Comparison of ENCODE assay signal across 13 cellular contexts in the genomic region with DNA sequence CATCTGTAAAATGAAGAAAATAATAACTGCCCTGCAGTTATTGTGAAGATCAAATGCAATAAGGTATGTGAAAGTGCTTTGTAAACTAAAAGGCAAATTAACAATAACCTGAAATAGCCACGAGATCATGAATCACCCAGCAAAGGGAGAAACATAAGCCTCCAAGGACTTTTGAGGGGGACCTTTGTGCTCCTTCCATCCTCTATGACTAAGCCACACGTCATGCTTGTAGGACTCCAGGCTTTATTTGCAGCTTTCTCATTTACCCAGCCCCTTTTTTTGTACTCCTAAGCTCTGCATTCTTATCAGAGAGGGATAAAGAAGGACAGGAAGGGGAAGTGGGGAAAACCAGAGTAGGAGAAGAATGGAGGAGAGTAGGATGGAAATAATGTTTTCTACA.
DNase-seq lines count a peak whose midpoint lies in the region; ATAC-seq and TF ChIP-seq lines count a peak whose summit lies in the region.
"Had no signal": no experiment of that assay in that cellular context is flagged by ENCODE, and none has a peak within 500 bp of the region (broad histone marks: within the 10 kb centered on the region; RNA-seq: fewer than 3 reads in every experiment).

No MANE protein-coding gene starts in this region.

- no peaks in the 10 kb centered on the region for H3K36me3 ChIP-seq in GM23338 (ENCODE audit: insufficient read depth)
- no peaks in the 10 kb centered on the region for H3K36me3 ChIP-seq in SJCRH30
- H3K36me3 ChIP-seq in smooth muscle cell (ENCODE audit: low read depth), result no peaks in the 10 kb centered on the region

- no peaks in the 10 kb centered on the region for H3K79me2 ChIP-seq in GM23338 (replicated peaks; ENCODE audit: insufficient read depth)
- no peaks in the 10 kb centered on the region for H3K79me2 ChIP-seq in smooth muscle cell (ENCODE audit: low read depth)

- H3K9me2 ChIP-seq in GM23338 (ENCODE audit: insufficient read depth), result peaks cover 24% of the 10 kb centered on the region; the same call in 1 of the 2 replicates

- no peak overlapping the region for H3K4me3 ChIP-seq in GM23338
- no peak overlapping the region for H3K4me3 ChIP-seq in SJCRH30
- H3K4me3 ChIP-seq in fibroblast of mammary gland (ENCODE audit: control insufficient read depth, low read depth, low read length), result no peak overlapping the region
- H3K4me3 ChIP-seq in smooth muscle cell, result no peak overlapping the region
- H3K4me3 ChIP-seq: body of pancreas had no signal

- H3K4me1 ChIP-seq in GM23338 (ENCODE audit: insufficient read depth) (peaks cover 1% of the 10 kb centered on the region; the same call in 1 of the 2 replicates), SJCRH30 (peaks cover 9% of the 10 kb centered on the region), smooth muscle cell (ENCODE audit: low read depth) (peaks cover 15% of the 10 kb centered on the region)

- H3K4me1 Mint-ChIP-seq in GM23338, result peaks cover 13% of the 10 kb centered on the region; the same call in 2 of the 3 replicates
- H3K4me1 Mint-ChIP-seq: activated B cell treated with CpG ODN at 0.5 μM for 24 hours had no signal

- no peak overlapping the region for H3K27ac Mint-ChIP-seq in GM23338
- H3K27ac Mint-ChIP-seq: activated B cell treated with CpG ODN at 0.5 μM for 24 hours; natural killer cell treated with Interleukin-12 subunit alpha and Interleukin-12 subunit beta and Interleukin-15 and Interleukin-18, amount 100 ng/mL, for 72 hours had no signal

- H3F3A ChIP-seq in GM23338 (replicated peaks; ENCODE audit: low read depth) (no peaks in the 10 kb centered on the region), smooth muscle cell (ENCODE audit: low read depth) (peaks cover 24% of the 10 kb centered on the region)

- H4K20me1 ChIP-seq in GM23338 (replicated peaks; ENCODE audit: insufficient read depth) (no peaks in the 10 kb centered on the region), smooth muscle cell (ENCODE audit: low read depth) (no peaks in the 10 kb centered on the region)

- H3K9me3 ChIP-seq in SJCRH30 (replicated peaks), result no peaks in the 10 kb centered on the region; the same call in 1 of the 2 replicates
- H3K9me3 ChIP-seq in smooth muscle cell (replicated peaks; ENCODE audit: low read depth), result no peaks in the 10 kb centered on the region
- H3K9me3 ChIP-seq: body of pancreas had no signal

- H3K9ac ChIP-seq in smooth muscle cell (ENCODE audit: low read depth), result peak overlapping the region; percentile 73

- no peak for TF ChIP-seq CTCF in GM23338 (conservative IDR thresholded peaks at IDR 0.05; ENCODE audit: low read depth in 2 of 2)
- no peak for TF ChIP-seq CTCF in fibroblast of mammary gland (conservative IDR thresholded peaks at IDR 0.05; ENCODE audit: control insufficient read depth, insufficient read depth, low read depth, low read length)
- TF ChIP-seq CTCF in smooth muscle cell (IDR thresholded peaks at IDR 0.05; ENCODE audit: borderline replicate concordance, insufficient read depth, poor library complexity, severe bottlenecking), result no peak

- H2AFZ ChIP-seq in GM23338 (0 out of 2 replicates have a peak overlapping the region, but pooled peaks have one; percentile 9), smooth muscle cell (ENCODE audit: low read depth) (peak overlapping the region; percentile 12)

- H3K36me3 Mint-ChIP-seq in GM23338 (ENCODE audit: low read depth), result no peaks in the 10 kb centered on the region
- H3K36me3 Mint-ChIP-seq: natural killer cell treated with Interleukin-12 subunit alpha and Interleukin-12 subunit beta and Interleukin-15 and Interleukin-18, amount 100 ng/mL, for 72 hours had no signal

- ATAC-seq in GM23338 (no peak), HG03460 (IDR thresholded peaks at IDR 0.05; ENCODE audit: unreplicated experiment) (no peak), GM21825 (IDR thresholded peaks at IDR 0.05; ENCODE audit: unreplicated experiment) (no peak)
- ATAC-seq: body of pancreas; natural killer cell treated with Interleukin-12 subunit alpha and Interleukin-12 subunit beta and Interleukin-15 and Interleukin-18, amount 100 ng/mL, for 72 hours had no signal

- H3K4me2 ChIP-seq in GM23338 (no peak overlapping the region), smooth muscle cell (peak overlapping the region; percentile 68)

- no peaks in the 10 kb centered on the region for H3K27me3 ChIP-seq in GM23338 (ENCODE audit: insufficient read depth)
- H3K27me3 ChIP-seq in SJCRH30, result no peaks in the 10 kb centered on the region
- no peaks in the 10 kb centered on the region for H3K27me3 ChIP-seq in smooth muscle cell (ENCODE audit: low read depth)
- H3K27me3 ChIP-seq: body of pancreas had no signal

- no peaks in the 10 kb centered on the region; the same call in 2 of the 3 replicates for H3K9me3 Mint-ChIP-seq in GM23338
- H3K9me3 Mint-ChIP-seq: activated B cell treated with CpG ODN at 0.5 μM for 24 hours; natural killer cell treated with Interleukin-12 subunit alpha and Interleukin-12 subunit beta and Interleukin-15 and Interleukin-18, amount 100 ng/mL, for 72 hours had no signal

- DNase-seq in GM23338 (ENCODE audit: low spot score) (no peak), SJCRH30 (peak; percentile 16 to 39), fibroblast of mammary gland (ENCODE audit: low read depth) (peak; percentile 96), smooth muscle cell (lab: John Stamatoyannopoulos, UW; ENCODE audit: unreplicated experiment) (no peak), NCI-H1694 (lab: John Stamatoyannopoulos, UW) (no peak)
- DNase-seq: activated B cell treated with CpG ODN at 0.5 μM for 24 hours; activated T-cell treated with anti-CD3 and anti-CD28 coated beads, Interleukin-2, amount 50 U/mL, for 1 hour; body of pancreas; DMS153; kidney had no signal

- no peaks in the 10 kb centered on the region for H3K27me3 Mint-ChIP-seq in GM23338 (ENCODE audit: insufficient read depth, low read depth, poor library complexity)

- 9% methylated on average over 2 of the region's 2 CpGs for WGBS in smooth muscle cell (ENCODE audit: low lambda C conversion rate)

- no peak overlapping the region for H3K4me3 Mint-ChIP-seq in GM23338
- H3K4me3 Mint-ChIP-seq: activated B cell treated with CpG ODN at 0.5 μM for 24 hours; natural killer cell treated with Interleukin-12 subunit alpha and Interleukin-12 subunit beta and Interleukin-15 and Interleukin-18, amount 100 ng/mL, for 72 hours had no signal

- H3K27ac ChIP-seq in GM23338 (ENCODE audit: low read depth) (no peak overlapping the region), SJCRH30 (no peak overlapping the region), smooth muscle cell (ENCODE audit: low read depth) (peak overlapping the region; percentile 91)
- H3K27ac ChIP-seq: body of pancreas had no signal

TF ChIP-seq in GM23338, 12 proteins besides CTCF, POLR2A, EP300 and RAD21:
- TF ChIP-seq CREB1 (CRISPR knock-in tag; IDR thresholded peaks at IDR 0.05; ENCODE audit: low read depth) (no peak), EZH2phosphoT487 (IDR thresholded peaks at IDR 0.05; ENCODE audit: unreplicated experiment) (no peak), NANOG (IDR thresholded peaks at IDR 0.05; ENCODE audit: borderline replicate concordance) (no peak)
- TF ChIP-seq, protein P1, sequence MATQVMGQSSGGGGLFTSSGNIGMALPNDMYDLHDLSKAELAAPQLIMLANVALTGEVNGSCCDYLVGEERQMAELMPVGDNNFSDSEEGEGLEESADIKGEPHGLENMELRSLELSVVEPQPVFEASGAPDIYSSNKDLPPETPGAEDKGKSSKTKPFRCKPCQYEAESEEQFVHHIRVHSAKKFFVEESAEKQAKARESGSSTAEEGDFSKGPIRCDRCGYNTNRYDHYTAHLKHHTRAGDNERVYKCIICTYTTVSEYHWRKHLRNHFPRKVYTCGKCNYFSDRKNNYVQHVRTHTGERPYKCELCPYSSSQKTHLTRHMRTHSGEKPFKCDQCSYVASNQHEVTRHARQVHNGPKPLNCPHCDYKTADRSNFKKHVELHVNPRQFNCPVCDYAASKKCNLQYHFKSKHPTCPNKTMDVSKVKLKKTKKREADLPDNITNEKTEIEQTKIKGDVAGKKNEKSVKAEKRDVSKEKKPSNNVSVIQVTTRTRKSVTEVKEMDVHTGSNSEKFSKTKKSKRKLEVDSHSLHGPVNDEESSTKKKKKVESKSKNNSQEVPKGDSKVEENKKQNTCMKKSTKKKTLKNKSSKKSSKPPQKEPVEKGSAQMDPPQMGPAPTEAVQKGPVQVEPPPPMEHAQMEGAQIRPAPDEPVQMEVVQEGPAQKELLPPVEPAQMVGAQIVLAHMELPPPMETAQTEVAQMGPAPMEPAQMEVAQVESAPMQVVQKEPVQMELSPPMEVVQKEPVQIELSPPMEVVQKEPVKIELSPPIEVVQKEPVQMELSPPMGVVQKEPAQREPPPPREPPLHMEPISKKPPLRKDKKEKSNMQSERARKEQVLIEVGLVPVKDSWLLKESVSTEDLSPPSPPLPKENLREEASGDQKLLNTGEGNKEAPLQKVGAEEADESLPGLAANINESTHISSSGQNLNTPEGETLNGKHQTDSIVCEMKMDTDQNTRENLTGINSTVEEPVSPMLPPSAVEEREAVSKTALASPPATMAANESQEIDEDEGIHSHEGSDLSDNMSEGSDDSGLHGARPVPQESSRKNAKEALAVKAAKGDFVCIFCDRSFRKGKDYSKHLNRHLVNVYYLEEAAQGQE (IDR thresholded peaks at IDR 0.05; ENCODE audit: unreplicated experiment), result no peak

Comparison
In these comparisons a context has a peak if more than half of its experiments do, and no peak if none do; other contexts are left out.
1. DNase-seq: peak in SJCRH30 (2 of 2) and fibroblast of mammary gland (single experiment); none in GM23338 (single experiment), smooth muscle cell (single experiment) and NCI-H1694 (single experiment).